Comparison of ENCODE assay signal across 1 cellular context in the genomic region with DNA sequence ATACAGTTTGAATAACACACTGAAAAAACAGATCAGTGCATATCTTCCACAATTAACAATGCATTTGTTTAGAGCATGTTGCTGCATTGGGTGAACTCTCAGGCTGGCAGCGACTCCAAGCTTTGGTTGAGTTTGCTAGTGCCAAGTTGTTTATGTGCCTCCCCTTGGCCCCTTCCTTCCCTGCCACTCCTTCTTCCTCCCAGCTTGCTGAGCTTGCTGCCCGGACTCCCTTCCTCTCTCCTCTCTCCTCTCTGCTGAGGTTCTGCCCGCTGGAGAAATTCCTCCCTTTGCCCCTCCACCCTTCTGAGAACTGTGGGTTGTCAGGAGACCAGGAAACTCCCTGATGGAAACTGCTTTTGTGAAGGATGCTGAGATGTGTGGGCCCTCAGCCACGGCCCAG.
TF ChIP-seq lines count a peak whose summit lies in the region.

No MANE protein-coding gene starts in this region.

TF ChIP-seq in GM23338, 12 proteins besides CTCF, POLR2A, EP300 and RAD21 (continued from another document):
- TF ChIP-seq, protein P1, sequence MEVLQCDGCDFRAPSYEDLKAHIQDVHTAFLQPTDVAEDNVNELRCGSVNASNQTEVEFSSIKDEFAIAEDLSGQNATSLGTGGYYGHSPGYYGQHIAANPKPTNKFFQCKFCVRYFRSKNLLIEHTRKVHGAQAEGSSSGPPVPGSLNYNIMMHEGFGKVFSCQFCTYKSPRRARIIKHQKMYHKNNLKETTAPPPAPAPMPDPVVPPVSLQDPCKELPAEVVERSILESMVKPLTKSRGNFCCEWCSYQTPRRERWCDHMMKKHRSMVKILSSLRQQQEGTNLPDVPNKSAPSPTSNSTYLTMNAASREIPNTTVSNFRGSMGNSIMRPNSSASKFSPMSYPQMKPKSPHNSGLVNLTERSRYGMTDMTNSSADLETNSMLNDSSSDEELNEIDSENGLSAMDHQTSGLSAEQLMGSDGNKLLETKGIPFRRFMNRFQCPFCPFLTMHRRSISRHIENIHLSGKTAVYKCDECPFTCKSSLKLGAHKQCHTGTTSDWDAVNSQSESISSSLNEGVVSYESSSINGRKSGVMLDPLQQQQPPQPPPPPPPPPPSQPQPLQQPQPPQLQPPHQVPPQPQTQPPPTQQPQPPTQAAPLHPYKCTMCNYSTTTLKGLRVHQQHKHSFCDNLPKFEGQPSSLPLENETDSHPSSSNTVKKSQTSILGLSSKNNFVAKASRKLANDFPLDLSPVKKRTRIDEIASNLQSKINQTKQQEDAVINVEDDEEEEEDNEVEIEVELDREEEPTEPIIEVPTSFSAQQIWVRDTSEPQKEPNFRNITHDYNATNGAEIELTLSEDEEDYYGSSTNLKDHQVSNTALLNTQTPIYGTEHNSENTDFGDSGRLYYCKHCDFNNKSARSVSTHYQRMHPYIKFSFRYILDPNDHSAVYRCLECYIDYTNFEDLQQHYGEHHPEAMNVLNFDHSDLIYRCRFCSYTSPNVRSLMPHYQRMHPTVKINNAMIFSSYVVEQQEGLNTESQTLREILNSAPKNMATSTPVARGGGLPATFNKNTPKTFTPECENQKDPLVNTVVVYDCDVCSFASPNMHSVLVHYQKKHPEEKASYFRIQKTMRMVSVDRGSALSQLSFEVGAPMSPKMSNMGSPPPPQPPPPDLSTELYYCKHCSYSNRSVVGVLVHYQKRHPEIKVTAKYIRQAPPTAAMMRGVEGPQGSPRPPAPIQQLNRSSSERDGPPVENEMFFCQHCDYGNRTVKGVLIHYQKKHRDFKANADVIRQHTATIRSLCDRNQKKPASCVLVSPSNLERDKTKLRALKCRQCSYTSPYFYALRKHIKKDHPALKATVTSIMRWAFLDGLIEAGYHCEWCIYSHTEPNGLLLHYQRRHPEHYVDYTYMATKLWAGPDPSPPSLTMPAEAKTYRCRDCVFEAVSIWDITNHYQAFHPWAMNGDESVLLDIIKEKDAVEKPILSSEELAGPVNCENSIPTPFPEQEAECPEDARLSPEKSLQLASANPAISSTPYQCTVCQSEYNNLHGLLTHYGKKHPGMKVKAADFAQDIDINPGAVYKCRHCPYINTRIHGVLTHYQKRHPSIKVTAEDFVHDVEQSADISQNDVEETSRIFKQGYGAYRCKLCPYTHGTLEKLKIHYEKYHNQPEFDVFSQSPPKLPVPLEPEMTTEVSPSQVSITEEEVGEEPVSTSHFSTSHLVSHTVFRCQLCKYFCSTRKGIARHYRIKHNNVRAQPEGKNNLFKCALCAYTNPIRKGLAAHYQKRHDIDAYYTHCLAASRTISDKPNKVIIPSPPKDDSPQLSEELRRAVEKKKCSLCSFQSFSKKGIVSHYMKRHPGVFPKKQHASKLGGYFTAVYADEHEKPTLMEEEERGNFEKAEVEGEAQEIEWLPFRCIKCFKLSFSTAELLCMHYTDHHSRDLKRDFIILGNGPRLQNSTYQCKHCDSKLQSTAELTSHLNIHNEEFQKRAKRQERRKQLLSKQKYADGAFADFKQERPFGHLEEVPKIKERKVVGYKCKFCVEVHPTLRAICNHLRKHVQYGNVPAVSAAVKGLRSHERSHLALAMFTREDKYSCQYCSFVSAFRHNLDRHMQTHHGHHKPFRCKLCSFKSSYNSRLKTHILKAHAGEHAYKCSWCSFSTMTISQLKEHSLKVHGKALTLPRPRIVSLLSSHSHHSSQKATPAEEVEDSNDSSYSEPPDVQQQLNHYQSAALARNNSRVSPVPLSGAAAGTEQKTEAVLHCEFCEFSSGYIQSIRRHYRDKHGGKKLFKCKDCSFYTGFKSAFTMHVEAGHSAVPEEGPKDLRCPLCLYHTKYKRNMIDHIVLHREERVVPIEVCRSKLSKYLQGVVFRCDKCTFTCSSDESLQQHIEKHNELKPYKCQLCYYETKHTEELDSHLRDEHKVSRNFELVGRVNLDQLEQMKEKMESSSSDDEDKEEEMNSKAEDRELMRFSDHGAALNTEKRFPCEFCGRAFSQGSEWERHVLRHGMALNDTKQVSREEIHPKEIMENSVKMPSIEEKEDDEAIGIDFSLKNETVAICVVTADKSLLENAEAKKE (CRISPR knock-in tag; IDR thresholded peaks at IDR 0.05), result no peak
- TF ChIP-seq JUNB (IDR thresholded peaks at IDR 0.05; ENCODE audit: unreplicated experiment) (no peak), ZNF331 (CRISPR knock-in tag; IDR thresholded peaks at IDR 0.05; ENCODE audit: low read depth) (no peak)
